27 cellular contexts compared by ENCODE assay signal in the genomic region with DNA sequence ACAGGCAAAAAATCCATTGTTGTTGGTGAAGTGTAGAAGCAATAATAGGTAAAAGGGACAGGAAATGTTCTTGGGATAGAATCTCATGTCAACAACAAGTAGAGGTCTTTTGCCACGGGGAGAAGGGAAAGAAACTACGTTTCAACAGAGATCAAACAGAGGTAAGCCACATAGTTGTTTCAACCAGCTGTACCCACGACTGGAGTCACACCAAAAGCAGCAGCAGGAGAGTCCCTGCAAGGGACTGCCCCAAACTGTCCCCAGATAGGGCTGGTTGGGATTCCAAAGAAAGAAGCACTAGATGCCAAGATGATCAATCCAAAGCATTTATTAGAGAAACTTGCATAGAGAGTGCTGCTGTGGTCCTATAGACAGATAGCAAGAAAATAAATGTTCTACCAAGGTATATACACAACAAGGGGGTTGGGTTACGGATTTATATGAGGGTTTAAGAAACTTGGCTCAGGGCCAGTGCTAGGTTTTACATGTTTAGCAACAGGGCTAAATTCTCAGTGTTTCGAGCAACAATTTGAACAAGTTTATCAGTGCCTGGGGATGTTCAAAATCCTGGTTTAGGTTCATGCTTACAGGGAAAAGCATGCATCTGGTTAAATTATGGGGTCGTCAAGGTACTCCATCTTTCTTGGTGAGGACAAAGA.
"Had no signal": no experiment of that assay in that cellular context is flagged by ENCODE, and none has a peak within 500 bp of the region (broad histone marks: within the 10 kb centered on the region; RNA-seq: fewer than 3 reads in every experiment).

No MANE protein-coding gene starts in this region.

- H3K4me1 ChIP-seq: adrenal gland, colonic mucosa had no signal

- H3K4me3 ChIP-seq: adrenal gland, colonic mucosa, SK-N-MC had no signal

- DNase-seq: activated CD4-positive, alpha-beta memory T cell treated with anti-CD3 and anti-CD28 coated beads, Interleukin-2, amount 10 ng/mL, durations not matched to agents 7 days and 5 days; activated CD4-positive, alpha-beta T cell treated with anti-CD3 and anti-CD28 coated beads for 36 hours; activated CD4-positive, alpha-beta T cell treated with anti-CD3 and anti-CD28 coated beads, Interleukin-2, amount 50 U/mL, for 1 hour; activated gamma-delta T cell treated with Interleukin-2 at 50 U/mL for 16 hours; activated naive CD4-positive, alpha-beta T cell treated with anti-CD3 and anti-CD28 coated beads, Interleukin-2, amount 10 ng/mL, durations not matched to agents 7 days and 5 days; activated naive CD8-positive, alpha-beta T cell treated with anti-CD3 and anti-CD28 coated beads for 36 hours; activated T-cell treated with anti-CD3 and anti-CD28 coated beads for 4 hours; activated T-cell treated with anti-CD3 and anti-CD28 coated beads, Interleukin-2, amount 50 U/mL, for 48 hours; adrenal gland; anterior cingulate cortex; caudate nucleus; colonic mucosa; Karpas-422; NCI-H1105 treated with DMSO at 0.1 percent for 48 hours; NCI-H1436 treated with DMSO at 0.1 percent for 48 hours; NCI-H187; NCI-H2081; NCI-H2171 treated with DMSO at 0.1 percent for 48 hours; NCI-H226; NCI-H526; NK-92 treated with Interleukin-12 subunit alpha and Interleukin-12 subunit beta, amount 100 ng/mL, for 24 hours; PC-3; T-cell; T-helper 2 cell; WERI-Rb-1 had no signal

- ATAC-seq: activated CD4-positive, alpha-beta T cell treated with anti-CD3 and anti-CD28 coated beads for 36 hours; PC-3; T-cell had no signal

- H3K4me3 Mint-ChIP-seq: activated CD4-positive, alpha-beta memory T cell treated with anti-CD3 and anti-CD28 coated beads, Interleukin-2, amount 10 ng/mL, durations not matched to agents 7 days and 5 days; activated CD4-positive, alpha-beta T cell treated with anti-CD3 and anti-CD28 coated beads for 36 hours; activated naive CD4-positive, alpha-beta T cell treated with anti-CD3 and anti-CD28 coated beads, Interleukin-2, amount 10 ng/mL, durations not matched to agents 7 days and 5 days; activated naive CD8-positive, alpha-beta T cell treated with anti-CD3 and anti-CD28 coated beads for 36 hours; T-cell had no signal

- H3K36me3 ChIP-seq: adrenal gland, colonic mucosa, WERI-Rb-1 had no signal

- H3K27ac Mint-ChIP-seq: activated CD4-positive, alpha-beta memory T cell treated with anti-CD3 and anti-CD28 coated beads, Interleukin-2, amount 10 ng/mL, durations not matched to agents 7 days and 5 days; activated CD4-positive, alpha-beta T cell treated with anti-CD3 and anti-CD28 coated beads for 36 hours; activated naive CD4-positive, alpha-beta T cell treated with anti-CD3 and anti-CD28 coated beads, Interleukin-2, amount 10 ng/mL, durations not matched to agents 7 days and 5 days; activated naive CD8-positive, alpha-beta T cell treated with anti-CD3 and anti-CD28 coated beads for 36 hours; activated T-helper 2 cell treated with anti-CD3 and anti-CD28 coated beads, Interferon-gamma antibody, Interleukin-2, Interleukin-4, amounts not matched to agents 10 μg/mL and 5 μg/mL and 100 μg/mL, durations not matched to agents 14 hours and 24 hours and 36 hours; T-cell had no signal

- H3K9me3 ChIP-seq: colonic mucosa had no signal

- H3K27me3 ChIP-seq: adrenal gland, colonic mucosa had no signal

- H3K4me1 Mint-ChIP-seq: activated CD4-positive, alpha-beta memory T cell treated with anti-CD3 and anti-CD28 coated beads, Interleukin-2, amount 10 ng/mL, durations not matched to agents 7 days and 5 days; activated CD4-positive, alpha-beta T cell treated with anti-CD3 and anti-CD28 coated beads for 36 hours; activated naive CD4-positive, alpha-beta T cell treated with anti-CD3 and anti-CD28 coated beads, Interleukin-2, amount 10 ng/mL, durations not matched to agents 7 days and 5 days; activated naive CD8-positive, alpha-beta T cell treated with anti-CD3 and anti-CD28 coated beads for 36 hours; T-cell had no signal

- H3K27me3 Mint-ChIP-seq: activated CD4-positive, alpha-beta memory T cell treated with anti-CD3 and anti-CD28 coated beads, Interleukin-2, amount 10 ng/mL, durations not matched to agents 7 days and 5 days; activated CD4-positive, alpha-beta T cell treated with anti-CD3 and anti-CD28 coated beads for 36 hours; activated naive CD4-positive, alpha-beta T cell treated with anti-CD3 and anti-CD28 coated beads, Interleukin-2, amount 10 ng/mL, durations not matched to agents 7 days and 5 days; activated naive CD8-positive, alpha-beta T cell treated with anti-CD3 and anti-CD28 coated beads for 36 hours; T-cell had no signal

- H3K27ac ChIP-seq: adrenal gland, colonic mucosa, SK-N-MC, WERI-Rb-1 had no signal

- H3K36me3 Mint-ChIP-seq: activated naive CD4-positive, alpha-beta T cell treated with anti-CD3 and anti-CD28 coated beads, Interleukin-2, amount 10 ng/mL, durations not matched to agents 7 days and 5 days; activated naive CD8-positive, alpha-beta T cell treated with anti-CD3 and anti-CD28 coated beads for 36 hours; T-cell had no signal

- H3K9me3 Mint-ChIP-seq: activated naive CD8-positive, alpha-beta T cell treated with anti-CD3 and anti-CD28 coated beads for 36 hours had no signal
